9 cellular contexts compared by ENCODE assay signal in the genomic region with DNA sequence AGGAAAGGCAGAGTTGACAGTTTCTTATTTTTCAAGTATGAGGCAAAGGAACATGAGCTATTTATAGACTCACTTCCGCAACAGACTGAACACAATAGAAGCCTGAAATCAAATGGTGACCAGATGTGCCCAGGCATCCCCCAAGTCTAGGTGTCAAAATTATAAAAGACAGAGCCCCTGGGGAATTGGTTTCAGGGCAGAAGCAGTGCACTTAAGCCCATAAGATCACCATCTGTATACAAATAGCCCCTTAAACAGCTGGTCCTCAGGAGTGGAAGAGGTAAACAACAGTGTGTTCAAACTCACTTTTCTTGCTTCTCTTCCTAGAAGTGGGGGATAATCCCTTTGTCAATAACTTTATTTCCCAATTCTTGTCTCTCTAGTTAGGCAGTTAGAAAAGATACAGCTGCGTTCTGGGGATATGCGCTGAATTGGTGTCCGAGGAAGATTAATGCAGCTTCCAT. TPM values are rescaled to one million over a fixed set of nuclear protein-coding genes. Genes with fewer than 3 reads are reported as not detected.
A peak's percentile ranks its signal among the peaks of the same experiment; 100 is the strongest.
DNase-seq lines count a peak whose midpoint lies in the region; ATAC-seq, FAIRE-seq and TF ChIP-seq lines count a peak whose summit lies in the region.
"Had no signal": no experiment of that assay in that cellular context is flagged by ENCODE, and none has a peak within 500 bp of the region (broad histone marks: within the 10 kb centered on the region; RNA-seq: fewer than 3 reads in every experiment).

No MANE protein-coding gene starts in this region.

- no peak overlapping the region for H3K4me2 ChIP-seq in Karpas-422 (ENCODE audit: low read depth, low read length, poor library complexity, severe bottlenecking)

- peak; percentile 9 for FAIRE-seq in GM12892 (lab: Jason Lieb, UNC)
- no peak for FAIRE-seq in pancreas (lab: Jason Lieb, UNC)

- H3K4me3 ChIP-seq in Karpas-422 (ENCODE audit: low read length) (peak overlapping the region; percentile 10; the same call in 1 of the 2 replicates), astrocyte of the spinal cord (ENCODE audit: low read depth, low read length) (no peak overlapping the region), pancreas (no peak overlapping the region)

- no peak overlapping the region for H2AFZ ChIP-seq in Karpas-422 (ENCODE audit: low read length)

- in situ Hi-C loops in astrocyte of the spinal cord (cut with HindIII; ENCODE audit: low sequenced_read_pairs): no loop called here

- no peak for DNase-seq in GM12892 (ENCODE audit: insufficient read length)
- peak; percentile 49 for DNase-seq in Karpas-422
- peak; percentile 17 for DNase-seq in astrocyte of the spinal cord (ENCODE audit: low read depth, low spot score)
- DNase-seq in pancreas: no peak
- DNase-seq in NCI-H2107 treated with DMSO at 0.1 percent for 48 hours (lab: John Stamatoyannopoulos, UW; ENCODE audit: unreplicated experiment): no peak
- no peak for DNase-seq in iPS-NIHi11 (ENCODE audit: low spot score)
- DNase-seq: nucleus accumbens had no signal

- H3K9ac ChIP-seq in Karpas-422 (ENCODE audit: low read length): no peak overlapping the region

- H3K36me3 ChIP-seq in Karpas-422 (ENCODE audit: insufficient read depth, low read length) (no peaks in the 10 kb centered on the region), pancreas (no peaks in the 10 kb centered on the region)

- WGBS in pancreas, 2 donors: 69% methylated on average over 4 of the region's 4 CpGs

- H3K4me1 ChIP-seq in Karpas-422 (ENCODE audit: low read length): peaks cover 30% of the 10 kb centered on the region
- no peaks in the 10 kb centered on the region for H3K4me1 ChIP-seq in pancreas

- H3K79me2 ChIP-seq in Karpas-422 (ENCODE audit: low read length): no peaks in the 10 kb centered on the region

- ATAC-seq in pancreas: peak in 3 of 4 donors; percentile 44 to 71 (median 60)
- ATAC-seq in HG02571 (IDR thresholded peaks at IDR 0.05; ENCODE audit: unreplicated experiment): no peak
- ATAC-seq in GM18873 (IDR thresholded peaks at IDR 0.05; ENCODE audit: low FRiP score, unreplicated experiment): no peak

- TF ChIP-seq CTCF in astrocyte of the spinal cord (IDR thresholded peaks at IDR 0.05; ENCODE audit: low read depth, low read length) (no peak), pancreas (IDR thresholded peaks at IDR 0.05) (no peak)

- TF ChIP-seq POLR2A in GM12892 (IDR thresholded peaks at IDR 0.05; ENCODE audit: low read depth, low read length): no peak

- H4K20me1 ChIP-seq in Karpas-422 (ENCODE audit: insufficient read depth, low read depth, low read length): no peaks in the 10 kb centered on the region

- H3K9me2 ChIP-seq in Karpas-422 (replicated peaks; ENCODE audit: insufficient read depth, low read length): no peaks in the 10 kb centered on the region

- H3K27ac ChIP-seq in Karpas-422 (ENCODE audit: low read length): no peak overlapping the region
- peak overlapping the region in 1 of 4 donors; percentile 22 for H3K27ac ChIP-seq in pancreas

- H3K27me3 ChIP-seq in Karpas-422 (ENCODE audit: low read length) (no peaks in the 10 kb centered on the region), pancreas (peaks cover 0 to 3% (median 0%) of the 10 kb centered on the region in 4 donors)

- intact Hi-C loops in pancreas (cut with DNase I): no loop called here

- H3K9me3 ChIP-seq in Karpas-422 (ENCODE audit: low read length) (peaks cover 7% of the 10 kb centered on the region; the same call in 1 of the 2 replicates), pancreas (no peaks in the 10 kb centered on the region)

RNA-seq across cellular contexts. Expression of gene STARD9, which starts 29.9 kb away (rescaled TPM):
- 7.4 TPM for polyA plus RNA-seq in GM12892 (2012; ENCODE audit: missing spikeins)
- total RNA-seq in Karpas-422 (2014; rRNA removed; shearing (Covaris generic); ENCODE audit: low replicate concordance): 0.37 and 2.1 TPM in 2 replicates
- 1 to 10 TPM in 3 of 6 donors, under 1 TPM in 3; 0.44 to 2.0 (median 1.0) TPM for total RNA-seq in pancreas
- 1 to 10 TPM; 2.6 to 3.0 TPM for polyA plus RNA-seq in pancreas

RNA-seq across cellular contexts. Expression of gene HAUS2, which starts 56.7 kb away (rescaled TPM):
- polyA plus RNA-seq in GM12892 (2012; ENCODE audit: missing spikeins): 24.4 TPM
- 17.2 and 43.5 TPM in 2 replicates for total RNA-seq in Karpas-422 (2014; rRNA removed; shearing (Covaris generic); ENCODE audit: low replicate concordance)
- 1 to 10 TPM; 6.2 to 9.0 (median 8.3) TPM for total RNA-seq in pancreas
- 1 to 10 TPM; 5.4 to 6.1 TPM for polyA plus RNA-seq in pancreas

RNA-seq across cellular contexts. Expression of gene LRRC57, which starts 56.7 kb away (rescaled TPM):
- polyA plus RNA-seq in GM12892 (2012; ENCODE audit: missing spikeins): 10.6 TPM
- 13.4 and 21.7 TPM in 2 replicates for total RNA-seq in Karpas-422 (2014; rRNA removed; shearing (Covaris generic); ENCODE audit: low replicate concordance)
- 10 to 100 TPM in 1 of 6 donors, 1 to 10 TPM in 5; 5.6 to 14.8 (median 8.6) TPM for total RNA-seq in pancreas
- 1 to 10 TPM; 3.8 to 4.9 TPM for polyA plus RNA-seq in pancreas

Comparison
In these comparisons a context has a peak if more than half of its experiments do, and no peak if none do; other contexts are left out.
1. DNase-seq: peak in Karpas-422 (single experiment) and astrocyte of the spinal cord (single experiment); none in GM12892 (single experiment), pancreas (0 of 6), NCI-H2107 treated with DMSO at 0.1 percent for 48 hours (single experiment) and iPS-NIHi11 (single experiment).
2. ATAC-seq: peak in pancreas (3 of 4); none in HG02571 (single experiment) and GM18873 (single experiment).